18 cellular contexts compared by ENCODE assay signal in the genomic region with DNA sequence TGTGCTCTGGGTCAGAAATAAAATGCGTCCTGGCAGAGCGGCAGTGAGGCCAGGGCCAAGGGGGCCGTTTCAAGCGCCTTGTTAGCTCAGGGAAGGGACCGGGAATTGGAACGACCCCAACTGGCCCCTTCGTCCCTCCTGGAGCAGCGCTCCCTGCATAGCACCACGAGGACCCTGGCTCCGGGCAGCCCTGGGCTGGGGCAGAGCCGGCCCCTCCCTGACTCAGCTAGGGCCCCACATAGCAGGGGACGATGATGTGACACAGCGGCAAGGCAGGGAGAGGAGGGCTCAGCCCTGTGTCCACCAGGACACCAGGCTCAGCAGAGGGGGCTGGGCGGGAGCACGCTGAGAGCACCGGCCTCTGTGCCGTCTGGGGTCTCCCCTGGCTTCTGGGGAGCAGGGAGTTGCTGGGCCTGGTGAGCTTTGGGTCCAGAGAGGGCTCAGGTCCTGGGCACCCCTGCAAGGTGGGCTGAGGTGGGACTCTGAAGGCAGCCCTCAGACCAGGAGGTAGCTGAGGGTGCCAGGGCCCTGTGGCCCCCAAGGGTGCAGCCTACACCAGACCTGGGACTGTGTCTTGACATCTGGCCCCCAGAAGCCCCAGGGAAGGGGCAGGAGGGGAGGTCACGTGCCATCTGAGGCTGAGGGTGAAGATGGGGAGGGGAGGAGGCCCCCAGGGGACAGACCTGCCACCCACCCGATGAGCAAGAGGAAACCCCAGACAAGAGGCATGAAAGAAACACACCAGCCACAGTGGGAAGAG.
DNase-seq lines count a peak whose midpoint lies in the region; ATAC-seq and TF ChIP-seq lines count a peak whose summit lies in the region.
"Had no signal": no experiment of that assay in that cellular context is flagged by ENCODE, and none has a peak within 500 bp of the region (broad histone marks: within the 10 kb centered on the region; RNA-seq: fewer than 3 reads in every experiment).

No MANE protein-coding gene starts in this region.

- peak overlapping the region; percentile 38 for H3K18ac ChIP-seq in neuronal stem cell (ENCODE audit: low read length)

- no peak overlapping the region for H2BK5ac ChIP-seq in neuronal stem cell (ENCODE audit: low read length)

- intact Hi-C loops in cardiac septum (cut with DNase I): loop anchor here (5.0 kb wide), 1 partner anchor 730 kb away; no protein-coding TSS in a partner anchor
- intact Hi-C loops in heart right ventricle (cut with DNase I): loop anchor here (5.0 to 10.0 kb wide), 7 partner anchors 260 to 732 kb away; no protein-coding TSS in a partner anchor
- intact Hi-C loops in colonic mucosa (cut with DNase I): loop anchor here (5.0 kb wide), 1 partner anchor 260 kb away; no protein-coding TSS in a partner anchor
- intact Hi-C loops in vagina (cut with DNase I): no loop called here

- H3K9me3 ChIP-seq in heart right ventricle: no peaks in the 10 kb centered on the region
- no peaks in the 10 kb centered on the region for H3K9me3 ChIP-seq in colonic mucosa
- H3K9me3 ChIP-seq in neuronal stem cell (replicated peaks in 1 of 2; ENCODE audit: control insufficient read depth in 2 of 2, insufficient read depth in 1 of 2, low read depth in 1 of 2, low read length in 2 of 2): no peaks in the 10 kb centered on the region
- H3K9me3 ChIP-seq in vagina: no peaks in the 10 kb centered on the region
- H3K9me3 ChIP-seq: lower lobe of right lung, prostate gland had no signal

- POLR2A ChIA-PET in GM10248 (lab: Yijun Ruan, JAX): no interaction called here

- 74 to 75% methylated on average over 19 of the region's 19 CpGs for WGBS in heart right ventricle, 2 donors
- WGBS in neuronal stem cell (ENCODE audit: extremely low coverage in 2 of 2, insufficient read length in 2 of 2, insufficient replicate concordance in 1 of 2), 2 donors: no CpG with 5 or more reads among the region's 19 CpGs

- H3K9ac ChIP-seq in colonic mucosa (ENCODE audit: low read depth in 2 of 2, low read length in 2 of 2) (no peak overlapping the region), neuronal stem cell (ENCODE audit: low read depth, low read length, poor library complexity) (no peak overlapping the region)

- no peak overlapping the region for H3K4ac ChIP-seq in neuronal stem cell (ENCODE audit: low read length)

- H3K4me3 ChIP-seq in heart right ventricle: no peak overlapping the region
- no peak overlapping the region for H3K4me3 ChIP-seq in colonic mucosa
- H3K4me3 ChIP-seq in neuronal stem cell (ENCODE audit: low read length in 2 of 2): no peak overlapping the region
- H3K4me3 ChIP-seq in vagina: no peak overlapping the region
- H3K4me3 ChIP-seq: lower lobe of right lung, prostate gland had no signal

- H2BK15ac ChIP-seq in neuronal stem cell (ENCODE audit: low read length): peak overlapping the region; percentile 72

- H3K27ac ChIP-seq in heart right ventricle (no peak overlapping the region), colonic mucosa (no peak overlapping the region), neuronal stem cell (replicated peaks; ENCODE audit: low read length) (no peak overlapping the region), vagina (no peak overlapping the region)
- H3K27ac ChIP-seq: lower lobe of right lung, prostate gland, RWPE1, VCaP had no signal

- no peak for TF ChIP-seq POLR2A in vagina (IDR thresholded peaks at IDR 0.05)

- DNase-seq in cardiac septum (ENCODE audit: low spot score) (peak; percentile 36), heart right ventricle (no peak), colonic mucosa (peak; percentile 13), neuronal stem cell (ENCODE audit: low spot score) (no peak), vagina (ENCODE audit: extremely low spot score in 2 of 2) (peak; percentile 44 to 70), CD1c-positive myeloid dendritic cell (ENCODE audit: extremely low spot score) (no peak), GM10248 (ENCODE audit: extremely low spot score) (no peak), NCI-H748 treated with DMSO at 0.1 percent for 48 hours (lab: John Stamatoyannopoulos, UW) (no peak)
- DNase-seq: activated naive CD4-positive, alpha-beta T cell; cortex of kidney; lower lobe of right lung; naive B cell; NCI-H1417; stimulated activated naive CD4-positive, alpha-beta T cell had no signal

- H4K91ac ChIP-seq in neuronal stem cell (ENCODE audit: low read depth, low read length, poor library complexity): no peak overlapping the region

- no peak for TF ChIP-seq CTCF in heart right ventricle (IDR thresholded peaks at IDR 0.05)
- TF ChIP-seq CTCF in colonic mucosa (IDR thresholded peaks at IDR 0.05): no peak
- TF ChIP-seq CTCF in vagina (IDR thresholded peaks at IDR 0.05): no peak
- TF ChIP-seq CTCF in GM10248 (IDR thresholded peaks at IDR 0.05; ENCODE audit: control extremely low read depth, extremely low read depth, low read depth, missing control alignments): no peak

- no peaks in the 10 kb centered on the region for H3K79me1 ChIP-seq in neuronal stem cell (ENCODE audit: low read depth, low read length)

- no peak for ATAC-seq in heart right ventricle
- ATAC-seq: lower lobe of right lung, T-cell had no signal

- H3K36me3 ChIP-seq in heart right ventricle (no peaks in the 10 kb centered on the region), colonic mucosa (no peaks in the 10 kb centered on the region), neuronal stem cell (replicated peaks in 1 of 2; ENCODE audit: control insufficient read depth in 2 of 2, insufficient read depth in 2 of 2, low read length in 2 of 2) (no peaks in the 10 kb centered on the region), vagina (no peaks in the 10 kb centered on the region)
- H3K36me3 ChIP-seq: lower lobe of right lung, prostate gland had no signal

- H3K14ac ChIP-seq in neuronal stem cell (ENCODE audit: low read length): no peak overlapping the region

- H3K23ac ChIP-seq in neuronal stem cell (ENCODE audit: low read depth, low read length, poor library complexity): no peak overlapping the region

- H3K4me1 ChIP-seq in heart right ventricle (no peaks in the 10 kb centered on the region), colonic mucosa (no peaks in the 10 kb centered on the region), neuronal stem cell (ENCODE audit: control insufficient read depth in 2 of 2, insufficient read depth in 1 of 2, low read depth in 1 of 2, low read length in 2 of 2) (peaks cover 0 to 3% of the 10 kb centered on the region in 2 donors), vagina (no peaks in the 10 kb centered on the region)
- H3K4me1 ChIP-seq: lower lobe of right lung, prostate gland had no signal

- H2AK5ac ChIP-seq in neuronal stem cell (ENCODE audit: low read depth, low read length): peak overlapping the region; percentile 19

- H3K4me2 ChIP-seq in neuronal stem cell (ENCODE audit: insufficient read depth, low read length, poor library complexity, severe bottlenecking): no peak overlapping the region

- peak overlapping the region; percentile 95 for H2BK12ac ChIP-seq in neuronal stem cell (ENCODE audit: low read length)

- H2AFZ ChIP-seq in neuronal stem cell (ENCODE audit: low read length): no peak overlapping the region

- H3K27me3 ChIP-seq in heart right ventricle (peaks cover 0 to 72% (median 56%) of the 10 kb centered on the region in 7 donors), colonic mucosa (no peaks in the 10 kb centered on the region), neuronal stem cell (ENCODE audit: control insufficient read depth in 3 of 3, insufficient read depth in 3 of 3, low read depth in 1 of 3, low read length in 3 of 3) (no peaks in the 10 kb centered on the region), vagina (no peaks in the 10 kb centered on the region)

- CTCF ChIA-PET in GM10248 (lab: Yijun Ruan, JAX): no interaction called here

- no peak overlapping the region for H4K8ac ChIP-seq in neuronal stem cell (ENCODE audit: low read depth, low read length)

- H2BK120ac ChIP-seq in neuronal stem cell (ENCODE audit: low read depth, low read length): no peak overlapping the region

Comparison
In these comparisons a context has a peak if more than half of its experiments do, and no peak if none do; other contexts are left out.
1. DNase-seq: peak in cardiac septum (single experiment), colonic mucosa (single experiment) and vagina (2 of 2); none in heart right ventricle (0 of 2), neuronal stem cell (single experiment), CD1c-positive myeloid dendritic cell (single experiment), GM10248 (single experiment) and NCI-H748 treated with DMSO at 0.1 percent for 48 hours (single experiment).